ENCODE assay signal across 9 cellular contexts in the genomic region with DNA sequence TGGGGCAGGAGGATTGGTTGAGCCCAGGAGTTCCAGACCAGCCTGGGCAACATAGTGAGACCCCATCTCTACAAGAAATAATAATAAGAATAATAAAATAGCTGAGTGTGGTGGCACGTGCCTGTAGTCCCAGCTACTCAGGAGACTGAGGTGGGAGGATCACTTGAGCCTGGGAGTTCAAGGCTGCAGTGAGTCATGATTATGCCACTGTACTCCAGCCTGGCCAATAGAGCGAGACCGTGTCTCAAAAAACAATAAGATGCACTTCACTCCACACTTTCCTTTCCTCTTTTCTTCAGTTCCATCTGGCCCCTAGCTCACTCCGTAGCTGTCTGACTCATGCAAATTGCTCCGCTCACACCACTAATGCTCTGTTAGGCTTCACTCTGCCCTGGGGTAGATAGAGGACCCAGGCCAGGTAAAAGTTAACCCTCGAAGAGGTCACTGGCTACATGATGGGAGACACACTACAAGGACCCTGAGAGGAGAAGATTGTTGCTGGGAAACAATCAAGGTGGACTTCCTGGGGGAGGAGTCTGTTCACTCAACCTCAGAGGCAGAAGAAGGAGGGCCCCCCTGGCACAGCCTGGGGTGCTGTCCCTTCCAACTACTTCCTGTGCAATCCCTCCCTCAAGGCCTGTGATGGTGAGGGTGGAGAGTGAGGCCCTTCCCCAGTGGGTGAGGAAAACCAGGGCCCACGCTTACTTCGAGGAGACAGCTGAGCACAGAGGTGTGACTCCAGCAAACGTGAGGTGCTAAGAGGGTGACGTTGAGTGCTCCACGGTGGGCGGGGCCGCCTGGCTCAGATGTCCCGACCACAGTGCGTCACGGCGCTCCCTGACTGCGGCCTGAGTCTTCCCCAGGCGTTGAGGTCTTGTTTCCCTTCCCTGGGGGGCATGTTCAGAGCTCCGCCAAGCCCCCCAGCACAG. TPM values are rescaled to one million over a fixed set of nuclear protein-coding genes. Genes with fewer than 3 reads are reported as not detected.
A peak's percentile ranks its signal among the peaks of the same experiment; 100 is the strongest.
DNase-seq lines count a peak whose midpoint lies in the region; ATAC-seq, FAIRE-seq and TF ChIP-seq lines count a peak whose summit lies in the region.
"Had no signal": no experiment of that assay in that cellular context is flagged by ENCODE, and none has a peak within 500 bp of the region (broad histone marks: within the 10 kb centered on the region; RNA-seq: fewer than 3 reads in every experiment).

No MANE protein-coding gene starts in this region.

- H3K4me3 ChIP-seq in fibroblast of mammary gland (ENCODE audit: control insufficient read depth, low read depth, low read length): no peak overlapping the region
- H3K4me3 ChIP-seq: SK-N-MC had no signal

- H3K4me3 Mint-ChIP-seq in T-helper 17 cell: no peak overlapping the region

- ATAC-seq in GM18858 (IDR thresholded peaks at IDR 0.05; ENCODE audit: unreplicated experiment) (peak; percentile 34), HG02870 (IDR thresholded peaks at IDR 0.05; ENCODE audit: unreplicated experiment) (peak; percentile 42), T-helper 17 cell (peak; percentile 80)

- FAIRE-seq in HTR-8/SVneo (lab: Jason Lieb, UNC): no peak

- peaks cover 19% of the 10 kb centered on the region for H3K4me1 Mint-ChIP-seq in T-helper 17 cell

- no peaks in the 10 kb centered on the region for H3K36me3 Mint-ChIP-seq in T-helper 17 cell (ENCODE audit: low read depth)

- DNase-seq in T-helper 17 cell: peak in 1 of 3 donors; percentile 19
- DNase-seq in fibroblast of mammary gland (ENCODE audit: low read depth): peak; percentile 45
- DNase-seq in GM19238 (ENCODE audit: insufficient read length, low spot score): no peak
- DNase-seq in HTR-8/SVneo (ENCODE audit: insufficient read length, low spot score): no peak
- no peak for DNase-seq in midbrain (lab: John Stamatoyannopoulos, UW)
- DNase-seq in middle frontal gyrus (ENCODE audit: extremely low spot score, low spot score): no peak

- no peaks in the 10 kb centered on the region for H3K9me3 ChIP-seq in T-helper 17 cell (ENCODE audit: control insufficient read depth, low read length, poor library complexity, severe bottlenecking)

- no peak overlapping the region for H3K27ac Mint-ChIP-seq in T-helper 17 cell

- no peak for TF ChIP-seq CTCF in fibroblast of mammary gland (conservative IDR thresholded peaks at IDR 0.05; ENCODE audit: control insufficient read depth, insufficient read depth, low read depth, low read length)

- H3K27me3 Mint-ChIP-seq in T-helper 17 cell: no peaks in the 10 kb centered on the region

RNA-seq across cellular contexts. Expression of a gene that starts 8.8 kb away (rescaled TPM):
- 1 to 10 TPM; 2.2 to 3.3 TPM for total RNA-seq in T-helper 17 cell

RNA-seq across cellular contexts. Expression of a gene that starts 19.9 kb away (rescaled TPM):
- total RNA-seq in T-helper 17 cell: 1 to 10 TPM; 1.5 to 1.6 TPM

RNA-seq across cellular contexts. Expression of a gene that starts 40.4 kb away (rescaled TPM):
- 100 to 1,000 TPM; 104 to 105 TPM for total RNA-seq in T-helper 17 cell

RNA-seq across cellular contexts. Expression of a gene that starts 57.9 kb away (rescaled TPM):
- 1 to 10 TPM; 1.4 to 1.5 TPM for total RNA-seq in T-helper 17 cell
